In the genomic region with DNA sequence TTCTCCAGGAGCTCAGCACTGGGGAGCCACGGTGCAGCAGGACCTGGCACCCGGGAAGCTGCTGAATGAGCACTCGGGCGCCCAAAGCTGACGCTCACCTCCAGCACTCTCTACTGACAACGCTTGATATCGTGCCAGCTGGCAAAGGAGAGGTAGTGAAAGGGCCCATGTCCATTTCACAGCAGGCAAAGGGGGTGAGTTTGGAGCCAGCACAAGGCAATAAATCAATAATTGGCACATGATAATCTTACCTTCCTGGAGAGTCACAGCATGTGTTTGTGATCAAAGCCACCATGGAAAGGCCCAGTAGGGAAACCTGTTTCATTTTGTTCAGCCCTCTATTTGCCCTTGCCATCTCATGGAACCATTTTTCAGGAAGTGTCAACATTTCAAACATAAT, we compare ENCODE assay signal across 2 cellular contexts.
TF ChIP-seq lines count a peak whose summit lies in the region.

No MANE protein-coding gene starts in this region.

TF ChIP-seq in liver, 16 proteins besides CTCF, POLR2A, EP300 and RAD21:
- TF ChIP-seq TAF1 (conservative IDR thresholded peaks at IDR 0.05), result no peak
- peak; percentile 88 for TF ChIP-seq ZBTB33 (IDR thresholded peaks at IDR 0.05)
- no peak for TF ChIP-seq FOXA1 (IDR thresholded peaks at IDR 0.05)
- TF ChIP-seq HNF4A (conservative IDR thresholded peaks at IDR 0.05), result peak; percentile 63 to 75
- TF ChIP-seq YY1 (IDR thresholded peaks at IDR 0.05), result peak; percentile 93
- peak; percentile 91 for TF ChIP-seq SP1 (IDR thresholded peaks at IDR 0.05)
- TF ChIP-seq EGR1 (IDR thresholded peaks at IDR 0.05; ENCODE audit: low read depth in 2 of 2), result peak; percentile 66 to 68
- TF ChIP-seq, protein P1, sequence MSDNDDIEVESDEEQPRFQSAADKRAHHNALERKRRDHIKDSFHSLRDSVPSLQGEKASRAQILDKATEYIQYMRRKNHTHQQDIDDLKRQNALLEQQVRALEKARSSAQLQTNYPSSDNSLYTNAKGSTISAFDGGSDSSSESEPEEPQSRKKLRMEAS (IDR thresholded peaks at IDR 0.05), result peak; percentile 99
- TF ChIP-seq GABPA (IDR thresholded peaks at IDR 0.05 in 1 of 2, conservative IDR thresholded peaks at IDR 0.05 in 1 of 2), result peak; percentile 34 to 82
- TF ChIP-seq NR2F2 (IDR thresholded peaks at IDR 0.05), result no peak
- peak; percentile 67 to 88 for TF ChIP-seq RXRA (IDR thresholded peaks at IDR 0.05)
- peak in 1 of 2 donors; percentile 50 for TF ChIP-seq JUND (IDR thresholded peaks at IDR 0.05)
- TF ChIP-seq FOXA2 (IDR thresholded peaks at IDR 0.05), result peak; percentile 67
- TF ChIP-seq REST (IDR thresholded peaks at IDR 0.05), result peak; percentile 54
- TF ChIP-seq HNF4G (IDR thresholded peaks at IDR 0.05), result peak; percentile 25
- TF ChIP-seq, protein P2, sequence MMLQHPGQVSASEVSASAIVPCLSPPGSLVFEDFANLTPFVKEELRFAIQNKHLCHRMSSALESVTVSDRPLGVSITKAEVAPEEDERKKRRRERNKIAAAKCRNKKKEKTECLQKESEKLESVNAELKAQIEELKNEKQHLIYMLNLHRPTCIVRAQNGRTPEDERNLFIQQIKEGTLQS (IDR thresholded peaks at IDR 0.05), result peak; percentile 74

TF ChIP-seq in HepG2, 621 proteins besides CTCF, POLR2A, EP300 and RAD21:
- TF ChIP-seq ZNF782 (CRISPR knock-in tag; IDR thresholded peaks at IDR 0.05; ENCODE audit: borderline replicate concordance), result no peak
- no peak for TF ChIP-seq ASH2L (IDR thresholded peaks at IDR 0.05; ENCODE audit: insufficient read length, low read depth, low read length)
- no peak for TF ChIP-seq NFKBIZ (CRISPR knock-in tag; IDR thresholded peaks at IDR 0.05)
- TF ChIP-seq, protein P3, sequence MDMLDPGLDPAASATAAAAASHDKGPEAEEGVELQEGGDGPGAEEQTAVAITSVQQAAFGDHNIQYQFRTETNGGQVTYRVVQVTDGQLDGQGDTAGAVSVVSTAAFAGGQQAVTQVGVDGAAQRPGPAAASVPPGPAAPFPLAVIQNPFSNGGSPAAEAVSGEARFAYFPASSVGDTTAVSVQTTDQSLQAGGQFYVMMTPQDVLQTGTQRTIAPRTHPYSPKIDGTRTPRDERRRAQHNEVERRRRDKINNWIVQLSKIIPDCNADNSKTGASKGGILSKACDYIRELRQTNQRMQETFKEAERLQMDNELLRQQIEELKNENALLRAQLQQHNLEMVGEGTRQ (IDR thresholded peaks at IDR 0.05; ENCODE audit: low read depth, low read length), result no peak
- TF ChIP-seq, protein P3 (CRISPR knock-in tag; IDR thresholded peaks at IDR 0.05; ENCODE audit: borderline replicate concordance), result no peak
- TF ChIP-seq SNRNP70 (IDR thresholded peaks at IDR 0.05; ENCODE audit: low read depth, low read length), result no peak
- no peak for TF ChIP-seq POLR2AphosphoS2 (IDR thresholded peaks at IDR 0.05; ENCODE audit: low read depth, low read length)
- no peak for TF ChIP-seq AGO2 (optimal IDR thresholded peaks at IDR 0.05; ENCODE audit: low read depth, low read length)
- no peak for TF ChIP-seq ZNF660 (CRISPR knock-in tag; IDR thresholded peaks at IDR 0.05; ENCODE audit: borderline replicate concordance, low read depth)
- no peak for TF ChIP-seq SP140L (CRISPR knock-in tag; IDR thresholded peaks at IDR 0.05; ENCODE audit: borderline replicate concordance)
- TF ChIP-seq ZNF296 (CRISPR knock-in tag; conservative IDR thresholded peaks at IDR 0.05), result no peak
- TF ChIP-seq MBD4 (IDR thresholded peaks at IDR 0.05; ENCODE audit: borderline replicate concordance, low read length), result no peak
- TF ChIP-seq ZFP90 (CRISPR knock-in tag; IDR thresholded peaks at IDR 0.05; ENCODE audit: borderline replicate concordance), result no peak
TF ChIP-seq in HepG2: peak in this region for 0.
